In genomic region chr19:38831142-38831605, GRCh38 we compare ENCODE assay signal across 8 cellular contexts. TPM values are rescaled to one million over a fixed set of nuclear protein-coding genes. Genes with fewer than 3 reads are reported as not detected.
A peak's percentile ranks its signal among the peaks of the same experiment; 100 is the strongest.
DNase-seq lines count a peak whose midpoint lies in the region; ATAC-seq and TF ChIP-seq lines count a peak whose summit lies in the region.

No MANE protein-coding gene starts in this region.

- H3K4me3 ChIP-seq in HEK293 (ENCODE audit: low read depth, low read length) = peak overlapping the region; percentile 59

- peak overlapping the region; percentile 82; the same call in 1 of the 2 replicates for H3K27ac ChIP-seq in HEK293 (ENCODE audit: extremely low read depth, low read depth, low read length)

- peak overlapping the region; percentile 98 for H3K27ac Mint-ChIP-seq in activated T-cell treated with anti-CD3 and anti-CD28 coated beads, Interleukin-2, amount 50 U/mL, for 72 hours
- H3K27ac Mint-ChIP-seq in neural crest cell (ENCODE audit: unreplicated experiment) = peak overlapping the region; percentile 84

- peaks cover 42% of the 10 kb centered on the region for H3K4me1 Mint-ChIP-seq in activated T-cell treated with anti-CD3 and anti-CD28 coated beads, Interleukin-2, amount 50 U/mL, for 72 hours (ENCODE audit: low read depth)
- peaks cover 19% of the 10 kb centered on the region for H3K4me1 Mint-ChIP-seq in neural crest cell

- no peaks in the 10 kb centered on the region for H3K27me3 Mint-ChIP-seq in activated T-cell treated with anti-CD3 and anti-CD28 coated beads, Interleukin-2, amount 50 U/mL, for 72 hours (ENCODE audit: low read depth)
- no peaks in the 10 kb centered on the region for H3K27me3 Mint-ChIP-seq in neural crest cell (ENCODE audit: low read depth)

- peak; percentile 26 to 61 for ATAC-seq in activated T-cell treated with anti-CD3 and anti-CD28 coated beads, Interleukin-2, amount 50 U/mL, for 72 hours (replicated peaks in 1 of 2)

- peaks cover 34 to 51% of the 10 kb centered on the region in 2 experiments for H3K36me3 ChIP-seq in HEK293 (ENCODE audit: control insufficient read depth in 2 of 2, insufficient read depth in 1 of 2, low read length in 2 of 2)

- peak; percentile 20 for DNase-seq in stimulated activated CD4-positive, alpha-beta T cell treated with anti-CD3 and anti-CD28 coated beads, Interleukin-4, amount 100 ng/mL, for 1 hour
- no peak for DNase-seq in stimulated activated CD4-positive, alpha-beta T cell treated with anti-CD3 and anti-CD28 coated beads, Interleukin-4, amount 100 ng/mL, for 4 hours
- DNase-seq in M059J (ENCODE audit: low read depth) (peak; percentile 99), foreskin melanocyte (peak; percentile 41), neural crest cell (ENCODE audit: low read depth, low spot score) (peak; percentile 19), COLO829 (ENCODE audit: low spot score) (no peak)
- peak; percentile 43 to 50 for DNase-seq in activated T-cell treated with anti-CD3 and anti-CD28 coated beads, Interleukin-2, amount 50 U/mL, for 72 hours

- no peaks in the 10 kb centered on the region for H3K9me3 ChIP-seq in HEK293 (ENCODE audit: control insufficient read depth, insufficient read depth, low read depth, low read length)

- TF ChIP-seq CTCF in HEK293 (tag by site-specific recombination; IDR thresholded peaks at IDR 0.05) (no peak), neural crest cell (conservative IDR thresholded peaks at IDR 0.05) (no peak)

- H3K4me1 ChIP-seq in HEK293 (ENCODE audit: control insufficient read depth, insufficient read depth, low read length) = peaks cover 19% of the 10 kb centered on the region

- POLR2A ChIA-PET in HEK293 (lab: Yijun Ruan, JAX) = interaction anchor here (0.6 to 7.4 kb wide), 17 partner anchors 9 to 1177 kb away, joined by 3 to 159 read pairs (median 5); partner anchors contain the start of genes ACTN4, HNRNPL, MRPS12 and NFKBIB

- H3K9me3 Mint-ChIP-seq in activated T-cell treated with anti-CD3 and anti-CD28 coated beads, Interleukin-2, amount 50 U/mL, for 72 hours = no peaks in the 10 kb centered on the region
- H3K9me3 Mint-ChIP-seq in neural crest cell = no peaks in the 10 kb centered on the region

- H3K4me3 Mint-ChIP-seq in activated T-cell treated with anti-CD3 and anti-CD28 coated beads, Interleukin-2, amount 50 U/mL, for 72 hours = peak overlapping the region; percentile 87 to 96
- H3K4me3 Mint-ChIP-seq in neural crest cell = peak overlapping the region; percentile 86

- peaks cover 3 to 17% of the 10 kb centered on the region in 2 donors for H3K36me3 Mint-ChIP-seq in activated T-cell treated with anti-CD3 and anti-CD28 coated beads, Interleukin-2, amount 50 U/mL, for 72 hours (ENCODE audit: insufficient read depth in 2 of 2)
- H3K36me3 Mint-ChIP-seq in neural crest cell (ENCODE audit: low read depth) = peaks cover 19% of the 10 kb centered on the region

- CTCF ChIA-PET in HEK293 (lab: Yijun Ruan, JAX) = interaction anchor here (0.6 to 2.1 kb wide), 8 partner anchors 17 to 672 kb away, joined by 3 to 7 read pairs (median 4); partner anchors contain the start of genes MRPS12 and SARS2

TF ChIP-seq in HEK293, 187 proteins besides CTCF, POLR2A, EP300 and RAD21 (continues in another document):
- TF ChIP-seq ATF2 (tag by site-specific recombination; IDR thresholded peaks at IDR 0.05; ENCODE audit: low read depth) (no peak), ZNF26 (tag by site-specific recombination; IDR thresholded peaks at IDR 0.05) (no peak), ZBTB17 (tag by site-specific recombination; IDR thresholded peaks at IDR 0.05) (no peak), YY1 (tag by site-specific recombination; IDR thresholded peaks at IDR 0.05) (no peak), ZNF280D (tag by site-specific recombination; IDR thresholded peaks at IDR 0.05) (no peak)
- TF ChIP-seq, protein P1, sequence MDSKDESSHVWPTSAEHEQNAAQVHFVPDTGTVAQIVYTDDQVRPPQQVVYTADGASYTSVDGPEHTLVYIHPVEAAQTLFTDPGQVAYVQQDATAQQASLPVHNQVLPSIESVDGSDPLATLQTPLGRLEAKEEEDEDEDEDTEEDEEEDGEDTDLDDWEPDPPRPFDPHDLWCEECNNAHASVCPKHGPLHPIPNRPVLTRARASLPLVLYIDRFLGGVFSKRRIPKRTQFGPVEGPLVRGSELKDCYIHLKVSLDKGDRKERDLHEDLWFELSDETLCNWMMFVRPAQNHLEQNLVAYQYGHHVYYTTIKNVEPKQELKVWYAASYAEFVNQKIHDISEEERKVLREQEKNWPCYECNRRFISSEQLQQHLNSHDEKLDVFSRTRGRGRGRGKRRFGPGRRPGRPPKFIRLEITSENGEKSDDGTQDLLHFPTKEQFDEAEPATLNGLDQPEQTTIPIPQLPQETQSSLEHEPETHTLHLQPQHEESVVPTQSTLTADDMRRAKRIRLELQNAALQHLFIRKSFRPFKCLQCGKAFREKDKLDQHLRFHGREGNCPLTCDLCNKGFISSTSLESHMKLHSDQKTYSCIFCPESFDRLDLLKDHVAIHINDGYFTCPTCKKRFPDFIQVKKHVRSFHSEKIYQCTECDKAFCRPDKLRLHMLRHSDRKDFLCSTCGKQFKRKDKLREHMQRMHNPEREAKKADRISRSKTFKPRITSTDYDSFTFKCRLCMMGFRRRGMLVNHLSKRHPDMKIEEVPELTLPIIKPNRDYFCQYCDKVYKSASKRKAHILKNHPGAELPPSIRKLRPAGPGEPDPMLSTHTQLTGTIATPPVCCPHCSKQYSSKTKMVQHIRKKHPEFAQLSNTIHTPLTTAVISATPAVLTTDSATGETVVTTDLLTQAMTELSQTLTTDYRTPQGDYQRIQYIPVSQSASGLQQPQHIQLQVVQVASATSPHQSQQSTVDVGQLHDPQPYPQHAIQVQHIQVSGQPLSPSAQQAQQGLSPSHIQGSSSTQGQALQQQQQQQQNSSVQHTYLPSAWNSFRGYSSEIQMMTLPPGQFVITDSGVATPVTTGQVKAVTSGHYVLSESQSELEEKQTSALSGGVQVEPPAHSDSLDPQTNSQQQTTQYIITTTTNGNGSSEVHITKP (tag by site-specific recombination; IDR thresholded peaks at IDR 0.05) = no peak

RNA-seq across cellular contexts. Expression of gene ECH1, which starts 0.4 kb away (rescaled TPM):
- total RNA-seq in M059J (2014; rRNA removed; shearing (Covaris generic)) = 31.9 and 33.0 TPM in 2 replicates
- total RNA-seq in activated T-cell treated with anti-CD3 and anti-CD28 coated beads, Interleukin-2, amount 50 U/mL, for 72 hours = 100 to 1,000 TPM; 183 to 210 TPM
- 77.7 and 79.4 TPM in 2 replicates for total RNA-seq in neural crest cell

RNA-seq across cellular contexts. Expression of gene LGALS4, which starts 18.4 kb away (rescaled TPM):
- not detected in 2 replicates for total RNA-seq in M059J (2014; rRNA removed; shearing (Covaris generic))
- 1 to 10 TPM; 2.3 to 4.1 TPM for total RNA-seq in activated T-cell treated with anti-CD3 and anti-CD28 coated beads, Interleukin-2, amount 50 U/mL, for 72 hours
- 0.77 and 0.86 TPM in 2 replicates for total RNA-seq in neural crest cell

RNA-seq across cellular contexts. Expression of gene HNRNPL, which starts 18.6 kb away (rescaled TPM):
- 208 and 271 TPM in 2 replicates for total RNA-seq in M059J (2014; rRNA removed; shearing (Covaris generic))
- 100 to 1,000 TPM; 427 to 457 TPM for total RNA-seq in activated T-cell treated with anti-CD3 and anti-CD28 coated beads, Interleukin-2, amount 50 U/mL, for 72 hours
- 718 and 728 TPM in 2 replicates for total RNA-seq in neural crest cell

RNA-seq across cellular contexts. Expression of gene LGALS7B, which starts 42.2 kb away (rescaled TPM):
- not detected in 2 replicates for total RNA-seq in M059J (2014; rRNA removed; shearing (Covaris generic))
- not detected for total RNA-seq in activated T-cell treated with anti-CD3 and anti-CD28 coated beads, Interleukin-2, amount 50 U/mL, for 72 hours
- not detected in 2 replicates for total RNA-seq in neural crest cell

RNA-seq across cellular contexts. Expression of gene RINL, which starts 46.9 kb away (rescaled TPM):
- total RNA-seq in M059J (2014; rRNA removed; shearing (Covaris generic)) = 0.57 and 1.0 TPM in 2 replicates
- 100 to 1,000 TPM; 122 to 151 TPM for total RNA-seq in activated T-cell treated with anti-CD3 and anti-CD28 coated beads, Interleukin-2, amount 50 U/mL, for 72 hours
- 1.4 and 1.6 TPM in 2 replicates for total RNA-seq in neural crest cell

Comparison
In these comparisons a context has a peak if more than half of its experiments do, and no peak if none do; other contexts are left out.
1. DNase-seq: peak in stimulated activated CD4-positive, alpha-beta T cell treated with anti-CD3 and anti-CD28 coated beads, Interleukin-4, amount 100 ng/mL, for 1 hour (single experiment), M059J (single experiment), activated T-cell treated with anti-CD3 and anti-CD28 coated beads, Interleukin-2, amount 50 U/mL, for 72 hours (2 of 2), foreskin melanocyte (single experiment) and neural crest cell (single experiment); none in stimulated activated CD4-positive, alpha-beta T cell treated with anti-CD3 and anti-CD28 coated beads, Interleukin-4, amount 100 ng/mL, for 4 hours (0 of 2) and COLO829 (single experiment).